1 cellular context compared by ENCODE assay signal in genomic region chr18:59650266-59650820, GRCh38.
TF ChIP-seq lines count a peak whose summit lies in the region.

No MANE protein-coding gene starts in this region.

TF ChIP-seq in SK-N-SH, 30 proteins besides CTCF, POLR2A, EP300 and RAD21 (continued from another document):
- TF ChIP-seq ZBTB33 (IDR thresholded peaks at IDR 0.05; ENCODE audit: borderline replicate concordance, low read depth) (no peak), GABPA (IDR thresholded peaks at IDR 0.05; ENCODE audit: low read depth) (no peak), PBX3 (IDR thresholded peaks at IDR 0.05) (no peak), TAF1 (IDR thresholded peaks at IDR 0.05; ENCODE audit: borderline replicate concordance, low read depth, low read length) (no peak), IRF3 (IDR thresholded peaks at IDR 0.05; ENCODE audit: low read depth, low read length) (no peak), JUND (IDR thresholded peaks at IDR 0.05) (no peak), CHD2 (IDR thresholded peaks at IDR 0.05; ENCODE audit: low read length, partially characterized antibody) (no peak), REST (IDR thresholded peaks at IDR 0.05; ENCODE audit: low read depth, low read length) (no peak), FOXJ3 (CRISPR knock-in tag; IDR thresholded peaks at IDR 0.05) (no peak), TCF12 (IDR thresholded peaks at IDR 0.05) (no peak), MEF2A (IDR thresholded peaks at IDR 0.05; ENCODE audit: borderline replicate concordance, low read depth) (no peak), SIN3A (IDR thresholded peaks at IDR 0.05; ENCODE audit: borderline replicate concordance, low read depth, low read length) (no peak), NFIC (IDR thresholded peaks at IDR 0.05; ENCODE audit: borderline replicate concordance) (no peak), MXI1 (IDR thresholded peaks at IDR 0.05; ENCODE audit: low read depth, low read length) (no peak), TEAD4 (IDR thresholded peaks at IDR 0.05; ENCODE audit: borderline replicate concordance, insufficient read depth) (no peak), FOSL2 (IDR thresholded peaks at IDR 0.05; ENCODE audit: borderline replicate concordance, low read depth) (no peak), EZH2phosphoT487 (IDR thresholded peaks at IDR 0.05; ENCODE audit: borderline replicate concordance, low read depth) (no peak)
